Comparison of ENCODE assay signal across 23 cellular contexts in the genomic region with DNA sequence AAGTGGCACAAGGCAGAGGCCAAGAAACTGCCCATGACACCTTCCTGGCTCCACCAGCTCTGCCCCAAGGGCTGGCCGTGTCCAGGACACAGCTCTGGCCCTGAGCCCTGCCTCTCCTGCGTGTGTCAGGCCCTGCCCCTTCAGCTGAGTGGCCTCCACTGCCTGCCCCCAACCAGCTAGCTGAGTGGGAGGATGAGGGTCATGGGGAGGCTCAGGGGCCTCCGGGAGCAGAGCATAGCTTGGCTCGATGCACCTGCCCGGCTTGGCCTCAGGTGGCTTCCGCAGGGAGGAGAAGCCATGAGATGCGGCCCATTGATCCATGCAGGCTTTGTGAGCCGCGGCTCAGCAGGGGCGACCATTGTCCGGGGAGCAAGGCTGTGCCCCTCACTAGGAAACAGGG.
"Had no signal": no experiment of that assay in that cellular context is flagged by ENCODE, and none has a peak within 500 bp of the region (broad histone marks: within the 10 kb centered on the region; RNA-seq: fewer than 3 reads in every experiment).

No MANE protein-coding gene starts in this region.

- H3K4me3 ChIP-seq: stomach, suprapubic skin, testis, thoracic aorta, thyroid gland, tibial artery, tibial nerve, transverse colon, upper lobe of left lung, upper lobe of right lung, uterus, vagina had no signal

- H3K27ac ChIP-seq: stomach, suprapubic skin, testis, thoracic aorta, thyroid gland, tibial artery, tibial nerve, transverse colon, upper lobe of left lung, upper lobe of right lung, uterus, vagina had no signal

- H3K27me3 ChIP-seq: testis, thyroid gland, upper lobe of left lung, uterus, vagina had no signal

- H3K9me3 ChIP-seq: stomach, suprapubic skin, testis, thoracic aorta, thyroid gland, tibial artery, tibial nerve, transverse colon, upper lobe of left lung, upper lobe of right lung, uterus, vagina had no signal

- H3K36me3 ChIP-seq: stomach, suprapubic skin, thoracic aorta, thyroid gland, tibial artery, tibial nerve, transverse colon, upper lobe of left lung, upper lobe of right lung, uterus, vagina had no signal

- H3K4me1 ChIP-seq: suprapubic skin, thyroid gland, transverse colon, upper lobe of left lung, upper lobe of right lung, uterus, vagina had no signal

- DNase-seq: stimulated activated CD4-positive, alpha-beta T cell treated with anti-CD3 and anti-CD28 coated beads, Interleukin-2, amount 100 ng/mL, for 48 hours; stimulated activated CD4-positive, alpha-beta T cell treated with anti-CD3 and anti-CD28 coated beads, Interleukin-4, amount 100 ng/mL, for 1 hour; stimulated activated CD4-positive, alpha-beta T cell treated with anti-CD3 and anti-CD28 coated beads, Interleukin-4, amount 100 ng/mL, for 24 hours; stimulated activated CD4-positive, alpha-beta T cell treated with anti-CD3 and anti-CD28 coated beads, Interleukin-4, amount 100 ng/mL, for 4 hours; stimulated activated CD8-positive, alpha-beta memory T cell treated with anti-CD3 and anti-CD28 coated beads, Interleukin-4, amount 100 ng/mL, for 48 hours; stimulated activated naive B cell treated with anti-CD40 and anti-IgM and Interleukin-4, amounts not matched to agents 10 μg/mL and 1 μg/mL and 100 μg/mL, for 72 hours; stimulated activated naive CD4-positive, alpha-beta T cell; stimulated activated naive CD4-positive, alpha-beta T cell treated with Interleukin-2 at 50 U/mL for 16 hours; stimulated activated naive CD8-positive, alpha-beta T cell treated with anti-CD3 and anti-CD28 coated beads, Interleukin-15, amount 100 ng/mL, for 72 hours; stimulated activated naive CD8-positive, alpha-beta T cell treated with anti-CD3 and anti-CD28 coated beads, Interleukin-15, Interleukin-2, amounts not matched to agents 100 U/mL and 50 U/mL, for 24 hours; stomach; substantia nigra; testis; thyroid gland; tibial artery; transverse colon; upper lobe of right lung; uterus had no signal
